In genomic region chr13:75764251-75764650, GRCh38 we compare ENCODE assay signal across 20 cellular contexts.
DNase-seq lines count a peak whose midpoint lies in the region; ATAC-seq and TF ChIP-seq lines count a peak whose summit lies in the region.
"Had no signal": no experiment of that assay in that cellular context is flagged by ENCODE, and none has a peak within 500 bp of the region (broad histone marks: within the 10 kb centered on the region; RNA-seq: fewer than 3 reads in every experiment).

No MANE protein-coding gene starts in this region.

- H3K4me1 Mint-ChIP-seq in activated CD4-positive, alpha-beta T cell treated with anti-CD3 and anti-CD28 coated beads for 36 hours = peaks cover 75% of the 10 kb centered on the region

- peaks cover 7% of the 10 kb centered on the region for H3K9me3 Mint-ChIP-seq in activated CD4-positive, alpha-beta T cell treated with anti-CD3 and anti-CD28 coated beads for 36 hours (ENCODE audit: low read depth)
- H3K9me3 Mint-ChIP-seq: activated B cell treated with CpG ODN at 0.5 μM for 24 hours, H9, natural killer cell had no signal

- no peaks in the 10 kb centered on the region for H4K20me1 ChIP-seq in PC-3 (ENCODE audit: low read length)

- H3K9ac ChIP-seq in PC-3 (ENCODE audit: low read length) = no peak overlapping the region

- H3K79me2 ChIP-seq in PC-3 (ENCODE audit: low read length) = peaks cover 90% of the 10 kb centered on the region

- DNase-seq in activated CD4-positive, alpha-beta T cell treated with anti-CD3 and anti-CD28 coated beads for 36 hours = no peak
- DNase-seq in activated CD4-positive, alpha-beta T cell treated with anti-CD3 and anti-CD28 coated beads for 1 hour = no peak
- DNase-seq in lower lobe of right lung (no peak), thyroid gland (no peak), PC-3 (no peak)
- no peak for DNase-seq in stimulated activated CD4-positive, alpha-beta T cell treated with anti-CD3 and anti-CD28 coated beads, Interleukin-4, amount 100 ng/mL, for 4 hours
- no peak for DNase-seq in activated CD4-positive, alpha-beta T cell treated with anti-CD3 and anti-CD28 coated beads, Interleukin-2, amount 50 U/mL, for 48 hours
- DNase-seq: activated B cell treated with CpG ODN at 0.5 μM for 24 hours; activated CD8-positive, alpha-beta memory T cell treated with anti-CD3 and anti-CD28 coated beads, Interleukin-2, amount 50 U/mL, for 4 hours; activated naive CD4-positive, alpha-beta T cell treated with anti-CD3 and anti-CD28 coated beads for 36 hours; GF-D8; H9; natural killer cell; NCI-H2029 treated with DMSO at 0.1 percent for 48 hours; retina; stimulated activated CD4-positive, alpha-beta T cell treated with anti-CD3 and anti-CD28 coated beads, Interleukin-2, amount 100 ng/mL, for 24 hours had no signal

- no peak for ATAC-seq in activated CD4-positive, alpha-beta T cell treated with anti-CD3 and anti-CD28 coated beads for 36 hours
- no peak for ATAC-seq in lower lobe of right lung
- no peak for ATAC-seq in PC-3
- ATAC-seq: natural killer cell had no signal

- no peak overlapping the region for H3K4me2 ChIP-seq in PC-3 (ENCODE audit: low read length)

- intact Hi-C loops in activated CD4-positive, alpha-beta T cell treated with anti-CD3 and anti-CD28 coated beads for 36 hours (cut with DNase I, micrococcal nuclease) = loop anchor here (5.0 to 10.0 kb wide), 7 partner anchors 108 to 1228 kb away; partner anchors contain the start of genes CLN5 (in 1 of the 2), KCTD12 (in 1 of the 2), LMO7 (in 1 of the 2) and TBC1D4 (in 1 of the 2)
- intact Hi-C loops in lower lobe of right lung (cut with DNase I) (no loop called here), thyroid gland (cut with DNase I) (no loop called here), PC-3 (cut with micrococcal nuclease) (loop anchor here (5.0 kb wide), 1 partner anchor 33 kb away; no protein-coding TSS in a partner anchor)

- H3K27me3 ChIP-seq in lower lobe of right lung (ENCODE audit: low read depth) (no peaks in the 10 kb centered on the region), thyroid gland (no peaks in the 10 kb centered on the region), PC-3 (ENCODE audit: low read length) (no peaks in the 10 kb centered on the region)
- H3K27me3 ChIP-seq: breast epithelium, suprapubic skin had no signal

- no peaks in the 10 kb centered on the region for H3K4me1 ChIP-seq in lower lobe of right lung
- H3K4me1 ChIP-seq in thyroid gland = peaks cover 32 to 49% of the 10 kb centered on the region in 2 donors
- peaks cover 25% of the 10 kb centered on the region for H3K4me1 ChIP-seq in PC-3 (ENCODE audit: insufficient read depth, low read length)
- H3K4me1 ChIP-seq: breast epithelium had no signal

- peak overlapping the region; percentile 58 for H3K27ac Mint-ChIP-seq in activated CD4-positive, alpha-beta T cell treated with anti-CD3 and anti-CD28 coated beads for 36 hours
- H3K27ac Mint-ChIP-seq: activated B cell treated with CpG ODN at 0.5 μM for 24 hours; activated naive CD4-positive, alpha-beta T cell treated with anti-CD3 and anti-CD28 coated beads for 36 hours; natural killer cell had no signal

- H3K27ac ChIP-seq in VCaP (peak overlapping the region; percentile 80), lower lobe of right lung (peak overlapping the region; percentile 88), thyroid gland (peak overlapping the region in 2 of 3 donors; percentile 15 to 90), PC-3 (ENCODE audit: low read length) (no peak overlapping the region)
- H3K27ac ChIP-seq: breast epithelium, RWPE1, suprapubic skin had no signal

- TF ChIP-seq CTCF in VCaP (conservative IDR thresholded peaks at IDR 0.05) (no peak), lower lobe of right lung (IDR thresholded peaks at IDR 0.05) (no peak), thyroid gland (IDR thresholded peaks at IDR 0.05) (no peak), PC-3 (conservative IDR thresholded peaks at IDR 0.05; ENCODE audit: low read depth, low read length) (no peak)

- H3F3A ChIP-seq in PC-3 (ENCODE audit: low read length, unreplicated experiment) = no peaks in the 10 kb centered on the region

- H3K27me3 Mint-ChIP-seq in activated CD4-positive, alpha-beta T cell treated with anti-CD3 and anti-CD28 coated beads for 36 hours = no peaks in the 10 kb centered on the region
- H3K27me3 Mint-ChIP-seq: activated B cell treated with CpG ODN at 0.5 μM for 24 hours had no signal

- CTCF ChIA-PET in activated CD4-positive, alpha-beta T cell treated with anti-CD3 and anti-CD28 coated beads for 36 hours (lab: Charles Lee) = interaction anchor here (0.8 to 3.9 kb wide), 2 partner anchors 8 to 282 kb away, joined by 6 to 12 read pairs; partner anchors contain the start of gene TBC1D4
- CTCF ChIA-PET in PC-3 (lab: Charles Lee) = no interaction called here

- H3K36me3 ChIP-seq in lower lobe of right lung (no peaks in the 10 kb centered on the region), thyroid gland (no peaks in the 10 kb centered on the region), PC-3 (ENCODE audit: low read depth, low read length) (peaks cover 7% of the 10 kb centered on the region; the same call in 1 of the 2 replicates)
- H3K36me3 ChIP-seq: breast epithelium, suprapubic skin had no signal

- 82 to 91% methylated on average over 2 of the region's 2 CpGs for WGBS in thyroid gland, 2 donors

- H2AFZ ChIP-seq in PC-3 (ENCODE audit: low read length) = no peak overlapping the region

- H3K4me3 Mint-ChIP-seq in activated CD4-positive, alpha-beta T cell treated with anti-CD3 and anti-CD28 coated beads for 36 hours = no peak overlapping the region
- H3K4me3 Mint-ChIP-seq: activated B cell treated with CpG ODN at 0.5 μM for 24 hours, H9, natural killer cell had no signal

- H3K4me3 ChIP-seq in lower lobe of right lung (peak overlapping the region; percentile 47), thyroid gland (replicated peaks in 1 of 3) (no peak overlapping the region), PC-3 (ENCODE audit: low read length) (no peak overlapping the region)
- H3K4me3 ChIP-seq: breast epithelium, suprapubic skin had no signal

- no peaks in the 10 kb centered on the region for H3K9me2 ChIP-seq in PC-3 (replicated peaks; ENCODE audit: low read length)

- H3K9me3 ChIP-seq in lower lobe of right lung (no peaks in the 10 kb centered on the region), thyroid gland (no peaks in the 10 kb centered on the region), PC-3 (ENCODE audit: low read length) (no peaks in the 10 kb centered on the region)
- H3K9me3 ChIP-seq: breast epithelium, suprapubic skin had no signal

- TF ChIP-seq POLR2A in thyroid gland (IDR thresholded peaks at IDR 0.05) = no peak

- POLR2A ChIA-PET in activated CD4-positive, alpha-beta T cell treated with anti-CD3 and anti-CD28 coated beads for 36 hours (lab: Charles Lee) = no interaction called here
- POLR2A ChIA-PET in PC-3 (lab: Charles Lee; ENCODE audit: unreplicated experiment) = no interaction called here

- BruUV-seq in PC-3 (replicated peaks; lab: Mats Ljungman, UMichigan) = no TSS peak

- peaks cover 16% of the 10 kb centered on the region for H3K36me3 Mint-ChIP-seq in activated CD4-positive, alpha-beta T cell treated with anti-CD3 and anti-CD28 coated beads for 36 hours (ENCODE audit: low read depth)
- H3K36me3 Mint-ChIP-seq: natural killer cell had no signal

Comparison
In these comparisons a context has a peak if more than half of its experiments do, and no peak if none do; other contexts are left out.
1. intact Hi-C loops: an anchor here in activated CD4-positive, alpha-beta T cell treated with anti-CD3 and anti-CD28 coated beads for 36 hours (5.0 to 10.0 kb wide) and PC-3 (5.0 kb wide); none called in lower lobe of right lung and thyroid gland.